25 cellular contexts compared by ENCODE assay signal in the genomic region with DNA sequence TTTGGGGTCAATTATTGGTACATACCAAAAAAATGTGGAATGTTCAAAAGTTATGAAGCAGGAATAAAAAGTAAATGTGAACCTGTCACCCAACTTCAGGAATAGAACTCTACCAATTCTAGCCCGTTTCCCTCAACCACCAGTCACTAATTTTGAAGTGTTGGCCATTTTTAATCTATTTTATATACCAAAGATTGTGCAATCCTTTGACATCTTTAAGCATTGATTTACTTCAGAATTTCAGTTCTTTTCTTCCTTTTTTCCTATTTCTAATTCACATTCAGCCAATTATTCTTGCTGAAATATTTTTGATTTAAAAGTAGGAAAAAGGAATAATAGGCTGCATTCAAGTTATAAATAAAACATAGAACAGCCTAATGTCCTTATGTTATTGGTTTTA. TPM values are rescaled to one million over a fixed set of nuclear protein-coding genes. Genes with fewer than 3 reads are reported as not detected.
DNase-seq lines count a peak whose midpoint lies in the region; ATAC-seq, FAIRE-seq and TF ChIP-seq lines count a peak whose summit lies in the region.
"Had no signal": no experiment of that assay in that cellular context is flagged by ENCODE, and none has a peak within 500 bp of the region (broad histone marks: within the 10 kb centered on the region; RNA-seq: fewer than 3 reads in every experiment).

No MANE protein-coding gene starts in this region.

- no peak for TF ChIP-seq POLR2A in IMR-90 (IDR thresholded peaks at IDR 0.05; ENCODE audit: low read depth, low read length)
- no peak for TF ChIP-seq POLR2A in H1 (IDR thresholded peaks at IDR 0.05; ENCODE audit: control extremely low read depth in 1 of 2, low read depth in 2 of 2, low read length in 2 of 2)

- no peaks in the 10 kb centered on the region for H3K79me2 ChIP-seq in H1 (ENCODE audit: control insufficient read depth in 1 of 2, insufficient read depth in 2 of 2, low read length in 2 of 2)

- peak overlapping the region; percentile 52 for H3K27ac ChIP-seq in 22Rv1
- H3K27ac ChIP-seq in HUES48 (ENCODE audit: low read depth, low read length): peak overlapping the region; percentile 77
- H3K27ac ChIP-seq in IMR-90 (ENCODE audit: insufficient read depth, low read length): no peak overlapping the region
- H3K27ac ChIP-seq in H1 (ENCODE audit: low read depth, low read length): no peak overlapping the region

- peak overlapping the region; percentile 40; the same call in 1 of the 2 replicates for H3K9ac ChIP-seq in HUES48 (ENCODE audit: low read depth, low read length)
- H3K9ac ChIP-seq in IMR-90 (ENCODE audit: low read depth, low read length): no peak overlapping the region
- H3K9ac ChIP-seq in H1 (replicated peaks in 1 of 4; ENCODE audit: extremely low read depth in 1 of 4, low read depth in 3 of 4, low read length in 3 of 4): no peak overlapping the region

- H2AK5ac ChIP-seq in IMR-90 (ENCODE audit: low read depth, low read length) (no peak overlapping the region), H1 (ENCODE audit: low read depth, low read length) (no peak overlapping the region)

- no peaks in the 10 kb centered on the region for H3K9me1 ChIP-seq in IMR-90 (ENCODE audit: insufficient read depth, low read length)

- H2AK9ac ChIP-seq in IMR-90 (replicated peaks; ENCODE audit: low read depth, low read length, poor library complexity): no peak overlapping the region

- intact Hi-C loops in IMR-90 (cut with micrococcal nuclease): no loop called here

- no peaks in the 10 kb centered on the region for H3K9me3 ChIP-seq in HUES48 (ENCODE audit: control insufficient read depth, insufficient read depth, low read length)
- no peaks in the 10 kb centered on the region for H3K9me3 ChIP-seq in IMR-90 (ENCODE audit: control insufficient read depth, insufficient read depth, low read length)
- H3K9me3 ChIP-seq in H1 (ENCODE audit: insufficient read depth in 2 of 2, low read depth in 1 of 2, low read length in 1 of 2): no peaks in the 10 kb centered on the region

- peaks cover 29% of the 10 kb centered on the region for H3K36me3 ChIP-seq in HUES48 (ENCODE audit: control insufficient read depth, insufficient read depth, low read length)
- no peaks in the 10 kb centered on the region for H3K36me3 ChIP-seq in IMR-90 (ENCODE audit: control insufficient read depth, insufficient read depth, low read length)
- peaks cover 0 to 9% (median 5%) of the 10 kb centered on the region in 4 experiments; a peak in 2 of 8 replicates for H3K36me3 ChIP-seq in H1 (ENCODE audit: control insufficient read depth in 2 of 4, insufficient read depth in 4 of 4, low read length in 3 of 4)

- H2BK20ac ChIP-seq in IMR-90 (ENCODE audit: low read depth, low read length) (no peak overlapping the region), H1 (ENCODE audit: low read length) (no peak overlapping the region)

- dilution Hi-C loops in IMR-90 (cut with HindIII; ENCODE audit: low sequenced_read_pairs, unreplicated experiment): no loop called here

- no TSS peak for BruUV-seq in IMR-90 (replicated peaks; lab: Mats Ljungman, UMichigan)

- no peak for TF ChIP-seq CTCF in 22Rv1 (IDR thresholded peaks at IDR 0.05)
- no peak for TF ChIP-seq CTCF in IMR-90 (conservative IDR thresholded peaks at IDR 0.05; ENCODE audit: low read depth, low read length)
- no peak for TF ChIP-seq CTCF in H1 (IDR thresholded peaks at IDR 0.05; ENCODE audit: control extremely low read depth in 1 of 3, insufficient read depth in 1 of 3, low read depth in 1 of 3, low read length in 3 of 3)
- no peak for TF ChIP-seq CTCF in GM20000 (IDR thresholded peaks at IDR 0.05; ENCODE audit: extremely low read depth, missing control alignments)

- no peak overlapping the region for H2BK15ac ChIP-seq in IMR-90 (ENCODE audit: low read depth, low read length)
- no peak overlapping the region for H2BK15ac ChIP-seq in H1 (ENCODE audit: low read length)

- H2BK120ac ChIP-seq in IMR-90 (ENCODE audit: low read depth, low read length) (no peak overlapping the region), H1 (replicated peaks; ENCODE audit: low read depth, low read length) (no peak overlapping the region)

- H4K91ac ChIP-seq in IMR-90 (ENCODE audit: insufficient read depth, low read depth, low read length): no peak overlapping the region
- no peak overlapping the region for H4K91ac ChIP-seq in H1 (replicated peaks; ENCODE audit: insufficient read length, low read length)

- no CpG with 5 or more reads among the region's 1 CpG for WGBS in IMR-90 (ENCODE audit: extremely low coverage in 2 of 2, insufficient read length in 1 of 2), 2 experiments
- 96% methylated on average over 1 of the region's 1 CpG; no CpG with 5 or more reads in 1 of the 2 experiments for WGBS in H1 (ENCODE audit: extremely low coverage in 1 of 2, insufficient coverage in 1 of 2, insufficient read length in 1 of 2, insufficient replicate concordance in 2 of 2, low coverage in 1 of 2, low lambda C conversion rate in 2 of 2, missing lambda C conversion rate in 1 of 2), 2 experiments

- H3K18ac ChIP-seq in IMR-90 (ENCODE audit: low read depth, low read length) (no peak overlapping the region), H1 (ENCODE audit: extremely low read depth, low read length) (no peak overlapping the region)

- CTCF ChIA-PET in IMR-90 (lab: Yijun Ruan, JAX) (no interaction called here), H1 (lab: Charles Lee; ENCODE audit: partially characterized antibody) (interaction anchor here (1.2 kb wide), 1 partner anchor 15 kb away, joined by 3 read pairs; no protein-coding TSS in a partner anchor)

- H3K56ac ChIP-seq in IMR-90 (ENCODE audit: extremely low read depth, insufficient read depth, low read length) (no peak overlapping the region), H1 (replicated peaks; ENCODE audit: insufficient read length, low read depth, low read length) (no peak overlapping the region)

- H3K23ac ChIP-seq in IMR-90 (ENCODE audit: low read depth, low read length): no peak overlapping the region
- no peak overlapping the region for H3K23ac ChIP-seq in H1 (ENCODE audit: insufficient read length)

- H2BK5ac ChIP-seq in IMR-90 (ENCODE audit: low read depth, low read length, poor library complexity, severe bottlenecking) (no peak overlapping the region), H1 (ENCODE audit: low read depth, low read length) (no peak overlapping the region)

- no peak overlapping the region for H2BK12ac ChIP-seq in H1 (ENCODE audit: low read depth, low read length)

- no peak for FAIRE-seq in H1 (lab: Jason Lieb, UNC)
- FAIRE-seq: GM12891, GM18507 had no signal

- TF ChIP-seq RAD21 in IMR-90 (IDR thresholded peaks at IDR 0.05; ENCODE audit: low read length): no peak
- TF ChIP-seq RAD21 in H1 (IDR thresholded peaks at IDR 0.05 in 1 of 2, conservative IDR thresholded peaks at IDR 0.05 in 1 of 2; ENCODE audit: low read depth in 2 of 2, low read length in 2 of 2): no peak

- peaks cover 31% of the 10 kb centered on the region for H3K4me1 ChIP-seq in HUES48 (ENCODE audit: control insufficient read depth, insufficient read depth, low read length)
- no peaks in the 10 kb centered on the region for H3K4me1 ChIP-seq in IMR-90 (ENCODE audit: control insufficient read depth, insufficient read depth, low read length)
- H3K4me1 ChIP-seq in H1 (replicated peaks in 1 of 4; ENCODE audit: control insufficient read depth in 3 of 4, insufficient read depth in 4 of 4, low read length in 3 of 4): peaks cover 8 to 18% (median 11%) of the 10 kb centered on the region in 4 experiments; a peak in 6 of 7 replicates

- TF ChIP-seq EP300 in H1 (IDR thresholded peaks at IDR 0.05; ENCODE audit: borderline replicate concordance in 1 of 2, low read depth in 2 of 2, low read length in 2 of 2): no peak

- no peak overlapping the region for H3K14ac ChIP-seq in IMR-90 (replicated peaks; ENCODE audit: low read depth, low read length)
- H3K14ac ChIP-seq in H1 (ENCODE audit: insufficient read length): no peak overlapping the region

- no peak for ATAC-seq in IMR-90 (ENCODE audit: low read depth)
- no peak for ATAC-seq in HG02852 (IDR thresholded peaks at IDR 0.05; ENCODE audit: unreplicated experiment)
- ATAC-seq in HG02763 (IDR thresholded peaks at IDR 0.05; ENCODE audit: unreplicated experiment): no peak
- ATAC-seq: HCT116 had no signal

- H3K4me3 ChIP-seq in HUES48 (ENCODE audit: low read depth, low read length) (no peak overlapping the region), IMR-90 (ENCODE audit: insufficient read depth, low read depth, low read length) (no peak overlapping the region), H1 (ENCODE audit: extremely low read depth in 1 of 4, insufficient read depth in 2 of 4, low read depth in 3 of 4, low read length in 4 of 4) (no peak overlapping the region)

- no peak for DNase-seq in IMR-90
- no peak for DNase-seq in H1 (ENCODE audit: low read depth in 1 of 2, low spot score in 2 of 2)
- DNase-seq in hepatic stellate cell (ENCODE audit: low spot score): no peak
- DNase-seq in GM20000 (ENCODE audit: low spot score): no peak
- DNase-seq: C1 segment of cervical spinal cord; Calu3; CD4-positive, alpha-beta memory T cell; COR-L47; DMS53; DMS79 treated with DMSO at 0.1 percent for 48 hours; GF-D8; H9 had no signal

- H4K8ac ChIP-seq in IMR-90 (ENCODE audit: low read depth in 2 of 2, low read length in 2 of 2) (no peak overlapping the region), H1 (ENCODE audit: extremely low read depth, insufficient read depth, low read length) (no peak overlapping the region)

- POLR2A ChIA-PET in IMR-90 (lab: Charles Lee; ENCODE audit: unreplicated experiment): no interaction called here
- POLR2A ChIA-PET in H1 (lab: Charles Lee; ENCODE audit: partially characterized antibody): no interaction called here

- H3K23me2 ChIP-seq in H1 (ENCODE audit: low read depth, low read length): no peaks in the 10 kb centered on the region

- no peaks in the 10 kb centered on the region for H3K27me3 ChIP-seq in HUES48 (ENCODE audit: control insufficient read depth, insufficient read depth, low read length)
- peaks cover 2% of the 10 kb centered on the region for H3K27me3 ChIP-seq in IMR-90 (ENCODE audit: control insufficient read depth, insufficient read depth, low read length)
- H3K27me3 ChIP-seq in H1 (replicated peaks in 1 of 4; ENCODE audit: control insufficient read depth in 3 of 4, extremely low read depth in 1 of 4, insufficient read depth in 3 of 4, low read length in 3 of 4): no peaks in the 10 kb centered on the region

- H3K4me2 ChIP-seq in IMR-90 (ENCODE audit: low read depth, low read length) (no peak overlapping the region), H1 (ENCODE audit: insufficient read depth in 1 of 2, low read depth in 2 of 2, low read length in 2 of 2) (no peak overlapping the region)

- no peak overlapping the region for H3K4ac ChIP-seq in IMR-90 (ENCODE audit: low read depth, low read length)
- H3K4ac ChIP-seq in H1 (replicated peaks; ENCODE audit: insufficient read length, low read depth, low read length): no peak overlapping the region

- H4K5ac ChIP-seq in IMR-90 (ENCODE audit: low read depth, low read length) (no peak overlapping the region), H1 (ENCODE audit: insufficient read length, low read depth, low read length) (no peak overlapping the region)

- in situ Hi-C loops in IMR-90 (cut with MboI; ENCODE audit: low sequenced_read_pairs): no loop called here

- no peaks in the 10 kb centered on the region for H4K20me1 ChIP-seq in IMR-90 (ENCODE audit: insufficient read depth, low read length)
- H4K20me1 ChIP-seq in H1 (replicated peaks in 1 of 2; ENCODE audit: control insufficient read depth in 1 of 2, insufficient read depth in 2 of 2, low read length in 2 of 2): no peaks in the 10 kb centered on the region

- H2AFZ ChIP-seq in IMR-90 (replicated peaks; ENCODE audit: low read length, poor library complexity) (no peak overlapping the region), H1 (ENCODE audit: low read length) (no peak overlapping the region)

- H3K79me1 ChIP-seq in IMR-90 (ENCODE audit: low read depth in 1 of 2, low read length in 2 of 2) (no peaks in the 10 kb centered on the region), H1 (ENCODE audit: low read depth, low read length) (no peaks in the 10 kb centered on the region)

RNA-seq across cellular contexts. Expression of gene SMIM28, which starts 46.9 kb away (rescaled TPM):
- not detected in 2 replicates for total RNA-seq in IMR-90 (2012; rRNA removed)
- polyA plus RNA-seq in IMR-90 (2012; rRNA removed) (not detected in 2 replicates), H1 (2011; rRNA removed) (not detected in 2 replicates)
- not detected in 2 replicates for polyA plus RNA-seq in IMR-90 (2012; cell fraction: cytosol; rRNA removed)
- not detected in 2 replicates for polyA plus RNA-seq in IMR-90 (2012; cell fraction: nucleus; rRNA removed; ENCODE audit: low replicate concordance)
- not detected in 2 replicates for total RNA-seq in H1 (2021; fragmentation: NEBNext Ultra II Directional; extraction: Animal tissue kit (Norgen Biotek cat#: 25700))
- polyA plus RNA-seq in H1 (2011; cell fraction: cytosol; rRNA removed): not detected
- polyA plus RNA-seq in H1 (2011; cell fraction: nucleus; rRNA removed): not detected
- polyA plus RNA-seq in H1 (2012, experiment 1 of 2): not detected in 4 replicates
- not detected for polyA plus RNA-seq in H1 (2012, experiment 2 of 2)
- polyA plus RNA-seq in H1 (2013, experiment 1 of 2): not detected
- not detected for polyA plus RNA-seq in H1 (2013, experiment 2 of 2)
- not detected in 2 replicates for polyA minus RNA-seq in H1 (2011; rRNA and poly(A)+ RNA removed)
- not detected for polyA minus RNA-seq in H1 (2011; cell fraction: cytosol; rRNA and poly(A)+ RNA removed)
- not detected for polyA minus RNA-seq in H1 (2011; cell fraction: nucleus; rRNA and poly(A)+ RNA removed)
- total RNA-seq: A172; A673; Calu3; CD4-positive, alpha-beta memory T cell; Daoy; G401; H4; H9 had no signal
- polyA plus RNA-seq: BJ; CD4-positive, alpha-beta memory T cell had no signal

Comparison
In these comparisons a context has a peak if more than half of its experiments do, and no peak if none do; other contexts are left out.
1. H3K27ac ChIP-seq: peak in 22Rv1 (single experiment) and HUES48 (single experiment); none in IMR-90 (single experiment) and H1 (single experiment).